21 cellular contexts compared by ENCODE assay signal in the genomic region with DNA sequence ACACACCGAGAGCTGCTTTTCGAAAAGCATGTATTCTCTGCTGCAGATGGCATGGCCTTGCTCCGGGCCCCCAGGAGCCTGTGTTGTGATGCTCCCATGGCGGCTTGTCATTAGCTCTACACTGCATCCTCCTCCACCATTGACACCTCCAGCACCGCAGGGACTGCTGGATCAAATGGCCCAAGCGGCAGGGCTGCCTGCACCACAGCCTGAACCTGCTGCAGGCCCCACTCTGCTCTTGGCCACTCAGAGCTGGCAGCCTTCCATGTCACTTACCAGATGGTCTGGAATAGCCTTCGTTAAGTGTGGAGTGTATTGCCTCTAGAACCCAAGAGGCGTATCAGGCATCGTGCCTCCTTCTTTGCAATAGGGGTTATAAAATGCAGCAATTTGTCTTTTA. TPM values are rescaled to one million over a fixed set of nuclear protein-coding genes. Genes with fewer than 3 reads are reported as not detected.
DNase-seq lines count a peak whose midpoint lies in the region; ATAC-seq, FAIRE-seq and TF ChIP-seq lines count a peak whose summit lies in the region.
"Had no signal": no experiment of that assay in that cellular context is flagged by ENCODE, and none has a peak within 500 bp of the region (broad histone marks: within the 10 kb centered on the region; RNA-seq: fewer than 3 reads in every experiment).

No MANE protein-coding gene starts in this region.

- in situ Hi-C loops in HepG2 (cut with HindIII; ENCODE audit: extremely low pct_ligation_motif_present, low pct_unique_long_range_greater_than_20kb) = no loop called here

- ATAC-seq in HepG2 = no peak
- no peak for ATAC-seq in right lobe of liver
- peak; percentile 5 to 78 (median 68) for ATAC-seq in heart right ventricle
- ATAC-seq in PC-3 = no peak
- ATAC-seq in HG02840 (IDR thresholded peaks at IDR 0.05; ENCODE audit: low FRiP score, unreplicated experiment) = no peak
- ATAC-seq: activated CD8-positive, alpha-beta T cell treated with anti-CD3 and anti-CD28 coated beads, Interleukin-2, amount 10 ng/mL, durations not matched to agents 7 days and 5 days; activated T-cell treated with anti-CD3 and anti-CD28 coated beads, Interleukin-2, amount 50 U/mL, for 4 hours; gastroesophageal sphincter; K562; natural killer cell had no signal

- 85% methylated on average over 9 of the region's 9 CpGs for WGBS in HepG2 (ENCODE audit: low lambda C conversion rate)
- 86% methylated on average over 1 of the region's 9 CpGs for WGBS in right lobe of liver (ENCODE audit: insufficient coverage, low coverage, low lambda C conversion rate, missing lambda C conversion rate)
- WGBS in heart right ventricle, 2 donors = 67 to 80% methylated on average over 9 of the region's 9 CpGs

- no peaks in the 10 kb centered on the region for H3K9me3 ChIP-seq in HepG2 (ENCODE audit: low read length)
- no peaks in the 10 kb centered on the region for H3K9me3 ChIP-seq in right lobe of liver
- no peaks in the 10 kb centered on the region for H3K9me3 ChIP-seq in heart right ventricle
- no peaks in the 10 kb centered on the region for H3K9me3 ChIP-seq in PC-3 (ENCODE audit: low read length)
- H3K9me3 ChIP-seq: esophagus squamous epithelium, gastroesophageal sphincter had no signal

- H3K79me2 ChIP-seq in HepG2 (ENCODE audit: insufficient read depth, low read length) (no peaks in the 10 kb centered on the region), PC-3 (ENCODE audit: low read length) (no peaks in the 10 kb centered on the region)

- CTCF ChIA-PET in HepG2 (lab: Yijun Ruan, JAX; ENCODE audit: low intra/inter-chr PET ratio, low total read pairs) (no interaction called here), PC-3 (lab: Charles Lee) (interaction anchor here (0.5 kb wide), 1 partner anchor 14 kb away, joined by 4 read pairs; no protein-coding TSS in a partner anchor)

- peaks cover 3 to 4% of the 10 kb centered on the region in 2 experiments; a peak in 2 of 5 replicates for H3K27me3 ChIP-seq in HepG2 (ENCODE audit: control insufficient read depth in 1 of 2, insufficient read depth in 2 of 2, low read length in 2 of 2)
- no peaks in the 10 kb centered on the region for H3K27me3 ChIP-seq in right lobe of liver
- H3K27me3 ChIP-seq in heart right ventricle = no peaks in the 10 kb centered on the region
- H3K27me3 ChIP-seq in PC-3 (ENCODE audit: low read length) = no peaks in the 10 kb centered on the region
- H3K27me3 ChIP-seq: esophagus squamous epithelium, gastroesophageal sphincter had no signal

- no peak overlapping the region for H3K27ac ChIP-seq in HepG2 (ENCODE audit: extremely low read length, insufficient read depth, low read length)
- H3K27ac ChIP-seq in right lobe of liver = peak overlapping the region in 1 of 3 donors; percentile 48
- H3K27ac ChIP-seq in heart right ventricle = no peak overlapping the region
- no peak overlapping the region for H3K27ac ChIP-seq in PC-3 (ENCODE audit: low read length)
- H3K27ac ChIP-seq: esophagus squamous epithelium, gastroesophageal sphincter had no signal

- no peak for FAIRE-seq in HepG2 (lab: Jason Lieb, UNC)
- FAIRE-seq: GM12892, K562 had no signal

- no peaks in the 10 kb centered on the region for H3K9me2 ChIP-seq in PC-3 (replicated peaks; ENCODE audit: low read length)

- TF ChIP-seq POLR2A in HepG2 (IDR thresholded peaks at IDR 0.05; ENCODE audit: insufficient read depth in 1 of 2, low read depth in 2 of 2, low read length in 2 of 2) (no peak), right lobe of liver (IDR thresholded peaks at IDR 0.05) (no peak)

- POLR2A ChIA-PET in HepG2 (lab: Yijun Ruan, JAX) = interaction anchor here (1.0 to 2.6 kb wide), 4 partner anchors 8 to 52 kb away, joined by 3 to 10 read pairs (median 6); partner anchors contain the start of gene ROCK2
- POLR2A ChIA-PET in PC-3 (lab: Charles Lee; ENCODE audit: unreplicated experiment) = no interaction called here

- TF ChIP-seq CTCF in HepG2 (CRISPR knock-in tag; IDR thresholded peaks at IDR 0.05) = no peak
- TF ChIP-seq CTCF in right lobe of liver (IDR thresholded peaks at IDR 0.05) = no peak
- no peak for TF ChIP-seq CTCF in heart right ventricle (IDR thresholded peaks at IDR 0.05)
- no peak for TF ChIP-seq CTCF in PC-3 (conservative IDR thresholded peaks at IDR 0.05; ENCODE audit: low read depth, low read length)

- no peaks in the 10 kb centered on the region for H3F3A ChIP-seq in PC-3 (ENCODE audit: low read length, unreplicated experiment)

- intact Hi-C loops in HepG2 (cut with micrococcal nuclease; ENCODE audit: unreplicated experiment) = no loop called here
- intact Hi-C loops in right lobe of liver (cut with DNase I) = no loop called here
- intact Hi-C loops in heart right ventricle (cut with DNase I) = loop anchor here in 1 of 10 donors (5.0 kb wide), 1 partner anchor 55 kb away; the partner anchor contains the start of gene ROCK2
- intact Hi-C loops in PC-3 (cut with micrococcal nuclease) = no loop called here

- H4K20me1 ChIP-seq in HepG2 (ENCODE audit: insufficient read depth, low read length) (no peaks in the 10 kb centered on the region), PC-3 (ENCODE audit: low read length) (no peaks in the 10 kb centered on the region)

- H3K4me2 ChIP-seq in HepG2 (ENCODE audit: low read depth, low read length) (no peak overlapping the region), PC-3 (ENCODE audit: low read length) (no peak overlapping the region)

- H2AFZ ChIP-seq in HepG2 (ENCODE audit: low read length) = no peak overlapping the region
- no peak overlapping the region for H2AFZ ChIP-seq in PC-3 (ENCODE audit: low read length)

- peaks cover 41% of the 10 kb centered on the region for H3K4me1 ChIP-seq in HepG2 (ENCODE audit: insufficient read depth, low read length)
- H3K4me1 ChIP-seq in right lobe of liver = peaks cover 0 to 13% (median 6%) of the 10 kb centered on the region in 4 donors
- H3K4me1 ChIP-seq in heart right ventricle = peaks cover 0 to 56% (median 21%) of the 10 kb centered on the region in 9 donors
- H3K4me1 ChIP-seq in PC-3 (ENCODE audit: insufficient read depth, low read length) = no peaks in the 10 kb centered on the region

- H3K4me3 ChIP-seq in HepG2 (replicated peaks in 1 of 3; ENCODE audit: insufficient read depth in 1 of 3, low read depth in 2 of 3, low read length in 3 of 3) (no peak overlapping the region), right lobe of liver (no peak overlapping the region), heart right ventricle (no peak overlapping the region), PC-3 (ENCODE audit: low read length) (no peak overlapping the region)
- H3K4me3 ChIP-seq: esophagus squamous epithelium, gastroesophageal sphincter, K562 had no signal

- H3K36me3 ChIP-seq in HepG2 (replicated peaks in 1 of 2; ENCODE audit: control insufficient read depth in 1 of 2, insufficient read depth in 2 of 2, low read length in 2 of 2) (no peaks in the 10 kb centered on the region), right lobe of liver (no peaks in the 10 kb centered on the region), heart right ventricle (no peaks in the 10 kb centered on the region), PC-3 (ENCODE audit: low read depth, low read length) (no peaks in the 10 kb centered on the region)
- H3K36me3 ChIP-seq: esophagus squamous epithelium, gastroesophageal sphincter had no signal

- DNase-seq in HepG2 (ENCODE audit: low spot score) (no peak), right lobe of liver (no peak), NCI-H524 treated with DMSO at 0.1 percent for 48 hours (lab: John Stamatoyannopoulos, UW) (peak; percentile 83), heart right ventricle (peak; percentile 60 to 62), PC-3 (no peak), SKM-1 (lab: John Stamatoyannopoulos, UW; ENCODE audit: unreplicated experiment) (no peak), GF-D8 (lab: John Stamatoyannopoulos, UW) (no peak)
- DNase-seq: activated CD8-positive, alpha-beta T cell treated with anti-CD3 and anti-CD28 coated beads, Interleukin-2, amount 10 ng/mL, durations not matched to agents 7 days and 5 days; activated naive CD4-positive, alpha-beta T cell treated with anti-CD3 and anti-CD28 coated beads, Interleukin-2, amount 10 ng/mL, durations not matched to agents 7 days and 5 days; activated T-cell treated with anti-CD3 and anti-CD28 coated beads, Interleukin-2, amount 50 U/mL, for 4 hours; CD4-positive, CD25-positive, alpha-beta regulatory T cell; central memory CD4-positive, alpha-beta T cell; DMS153; esophagus squamous epithelium; natural killer cell; NCI-H2081; NCI-H82 had no signal

- H3K9ac ChIP-seq in HepG2 (ENCODE audit: insufficient read depth, low read depth, low read length) (no peak overlapping the region), PC-3 (ENCODE audit: low read length) (no peak overlapping the region)

- no peak for TF ChIP-seq RAD21 in HepG2 (CRISPR knock-in tag; IDR thresholded peaks at IDR 0.05)

- no TSS peak for BruUV-seq in HepG2 (replicated peaks; lab: Mats Ljungman, UMichigan)
- no TSS peak for BruUV-seq in PC-3 (replicated peaks; lab: Mats Ljungman, UMichigan)

- TF ChIP-seq EP300 in HepG2 (IDR thresholded peaks at IDR 0.05; ENCODE audit: low read depth in 2 of 2, low read length in 2 of 2) = no peak
- no peak for TF ChIP-seq EP300 in HepG2 (CRISPR knock-in tag; IDR thresholded peaks at IDR 0.05; ENCODE audit: borderline replicate concordance)

RNA-seq across cellular contexts. Expression of gene ROCK2, which starts 52.6 kb away (rescaled TPM):
- 119 and 174 TPM in 2 replicates for total RNA-seq in HepG2 (2016; rRNA removed; fragmentation: Illumina TruSeq; extraction: Trizol)
- total RNA-seq in HepG2 (2016; cell fraction: cytosol; rRNA removed; fragmentation: Illumina TruSeq; extraction: Trizol; ENCODE audit: low read depth) = 13.0 and 13.5 TPM in 2 replicates
- total RNA-seq in HepG2 (2016; cell fraction: insoluble cytoplasmic fraction; rRNA removed; fragmentation: Illumina TruSeq; extraction: Trizol) = 112 and 164 TPM in 2 replicates
- 35.2 and 39.5 TPM in 2 replicates for total RNA-seq in HepG2 (2016; cell fraction: membrane; rRNA removed; fragmentation: Illumina TruSeq; extraction: Trizol)
- total RNA-seq in HepG2 (2016; cell fraction: nucleus; rRNA removed; fragmentation: Illumina TruSeq; extraction: Trizol) = 134 and 149 TPM in 2 replicates
- polyA plus RNA-seq in HepG2 (2011; rRNA removed) = 31.9 and 38.1 TPM in 2 replicates
- 14.6 and 24.9 TPM in 2 replicates for polyA plus RNA-seq in HepG2 (2011; cell fraction: cytosol; rRNA removed)
- 19.3 and 29.4 TPM in 2 replicates for polyA plus RNA-seq in HepG2 (2011; cell fraction: nucleus; rRNA removed)
- polyA plus RNA-seq in HepG2 (2012) = 62.4 and 98.0 TPM in 2 replicates
- polyA plus RNA-seq in HepG2 (2016; cell fraction: cytosol; fragmentation: Illumina TruSeq; extraction: Trizol; ENCODE audit: low read depth) = 1.6 and 1.8 TPM in 2 replicates
- 87.7 and 90.4 TPM in 2 replicates for polyA plus RNA-seq in HepG2 (2016; cell fraction: insoluble cytoplasmic fraction; fragmentation: Illumina TruSeq; extraction: Trizol; ENCODE audit: low read depth)
- 6.9 and 8.4 TPM in 2 replicates for polyA plus RNA-seq in HepG2 (2016; cell fraction: membrane; fragmentation: Illumina TruSeq; extraction: Trizol; ENCODE audit: low read depth)
- polyA plus RNA-seq in HepG2 (2016; cell fraction: nucleus; fragmentation: Illumina TruSeq; extraction: Trizol; ENCODE audit: insufficient read depth, low read depth) = 77.5 and 87.9 TPM in 2 replicates
- 17.3 and 25.8 TPM in 2 replicates for polyA minus RNA-seq in HepG2 (2011; rRNA and poly(A)+ RNA removed; ENCODE audit: low replicate concordance)
- 82.6 and 95.3 TPM in 2 replicates for polyA minus RNA-seq in HepG2 (2011; cell fraction: cytosol; rRNA and poly(A)+ RNA removed)
- polyA minus RNA-seq in HepG2 (2011; cell fraction: nucleus; rRNA and poly(A)+ RNA removed) = 275 and 284 TPM in 2 replicates
- total RNA-seq in right lobe of liver = 10 to 100 TPM; 11.6 to 23.9 (median 19.8) TPM
- 10 to 100 TPM; 29.7 to 51.8 (median 38.5) TPM for total RNA-seq in heart right ventricle
- polyA plus RNA-seq in heart right ventricle = 1 to 10 TPM; 6.9 to 8.6 TPM
- total RNA-seq in PC-3 (2014; rRNA removed) = 35.3 and 40.7 TPM in 2 replicates

Comparison
In these comparisons a context has a peak if more than half of its experiments do, and no peak if none do; other contexts are left out.
1. ATAC-seq: peak in heart right ventricle (8 of 8); none in HepG2 (single experiment), right lobe of liver (0 of 4), PC-3 (single experiment) and HG02840 (single experiment).
2. DNase-seq: peak in NCI-H524 treated with DMSO at 0.1 percent for 48 hours (single experiment) and heart right ventricle (2 of 2); none in HepG2 (single experiment), right lobe of liver (0 of 3), PC-3 (single experiment), SKM-1 (single experiment) and GF-D8 (single experiment).